20 cellular contexts compared by ENCODE assay signal in the genomic region with DNA sequence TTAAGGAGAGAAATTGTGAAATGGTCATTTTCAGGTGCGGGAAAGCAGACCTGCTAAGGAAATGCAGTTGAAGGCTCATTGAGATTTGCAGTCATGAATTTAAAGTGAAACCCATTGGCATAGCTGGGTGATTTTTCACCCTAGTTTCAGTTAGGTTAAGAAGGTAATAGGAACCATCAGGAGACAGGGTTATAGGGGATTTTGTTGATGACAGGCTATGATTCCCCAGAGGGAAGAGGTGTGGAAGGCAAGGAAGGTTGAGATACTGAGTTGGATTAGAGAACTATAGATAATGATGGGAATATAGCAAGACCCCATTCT.
"Had no signal": no experiment of that assay in that cellular context is flagged by ENCODE, and none has a peak within 500 bp of the region (broad histone marks: within the 10 kb centered on the region; RNA-seq: fewer than 3 reads in every experiment).

No MANE protein-coding gene starts in this region.

- H2AFZ ChIP-seq: neural progenitor cell had no signal

- DNase-seq: activated CD4-positive, alpha-beta T cell treated with anti-CD3 and anti-CD28 coated beads, Interleukin-2, amount 50 U/mL, for 4 hours; activated CD4-positive, CD25-positive, alpha-beta regulatory T cell treated with anti-CD3 and anti-CD28 coated beads, Interleukin-2, amount 50 U/mL, for 72 hours; activated naive CD4-positive, alpha-beta T cell treated with anti-CD3 and anti-CD28 coated beads for 36 hours; activated T-cell treated with anti-CD3 and anti-CD28 coated beads, Interleukin-2, amount 50 U/mL, for 1 hour; cerebellar nuclear complex; effector CD8-positive, alpha-beta T cell; esophagus squamous epithelium; immature natural killer cell; left ventricle myocardium superior; mesenchymal stem cell; mucosa of descending colon; naive B cell; psoas muscle; right cardiac atrium; stimulated activated CD4-positive, alpha-beta T cell treated with anti-CD3 and anti-CD28 coated beads, Interleukin-2, amount 100 ng/mL, for 24 hours; stomach; trophoblast cell had no signal

- H3K4me1 ChIP-seq: neural progenitor cell, psoas muscle had no signal

- H3K9me3 ChIP-seq: esophagus squamous epithelium, mucosa of descending colon, psoas muscle, stomach, vagina had no signal

- H3K9ac ChIP-seq: neural progenitor cell had no signal

- H3K4me3 Mint-ChIP-seq: activated naive CD4-positive, alpha-beta T cell treated with anti-CD3 and anti-CD28 coated beads for 36 hours; dendritic cell treated with granulocyte-macrophage colony-stimulating factor and Interleukin-4, amounts not matched to agents 40 ng/mL and 50 ng/mL, for 4 days; immature natural killer cell; naive B cell; neural progenitor cell had no signal

- H3K9me3 Mint-ChIP-seq: activated naive CD4-positive, alpha-beta T cell treated with anti-CD3 and anti-CD28 coated beads for 36 hours; dendritic cell treated with granulocyte-macrophage colony-stimulating factor and Interleukin-4, amounts not matched to agents 40 ng/mL and 50 ng/mL, for 4 days; naive B cell; neural progenitor cell had no signal

- ATAC-seq: left ventricle myocardium superior, mucosa of descending colon, psoas muscle, right cardiac atrium had no signal

- H3K27me3 Mint-ChIP-seq: dendritic cell treated with granulocyte-macrophage colony-stimulating factor and Interleukin-4, amounts not matched to agents 40 ng/mL and 50 ng/mL, for 4 days; naive B cell had no signal

- H3K4me2 ChIP-seq: neural progenitor cell had no signal

- H3K4me3 ChIP-seq: esophagus squamous epithelium, mucosa of descending colon, neural progenitor cell, psoas muscle, stomach, vagina had no signal

- H3K27ac Mint-ChIP-seq: activated naive CD4-positive, alpha-beta T cell treated with anti-CD3 and anti-CD28 coated beads for 36 hours; dendritic cell treated with granulocyte-macrophage colony-stimulating factor and Interleukin-4, amounts not matched to agents 40 ng/mL and 50 ng/mL, for 4 days; immature natural killer cell; neural progenitor cell had no signal

- H3K27me3 ChIP-seq: esophagus squamous epithelium, neural progenitor cell, stomach, vagina had no signal

- H3K4me1 Mint-ChIP-seq: immature natural killer cell, naive B cell, neural progenitor cell had no signal
